Comparison of ENCODE assay signal across 23 cellular contexts in the genomic region with DNA sequence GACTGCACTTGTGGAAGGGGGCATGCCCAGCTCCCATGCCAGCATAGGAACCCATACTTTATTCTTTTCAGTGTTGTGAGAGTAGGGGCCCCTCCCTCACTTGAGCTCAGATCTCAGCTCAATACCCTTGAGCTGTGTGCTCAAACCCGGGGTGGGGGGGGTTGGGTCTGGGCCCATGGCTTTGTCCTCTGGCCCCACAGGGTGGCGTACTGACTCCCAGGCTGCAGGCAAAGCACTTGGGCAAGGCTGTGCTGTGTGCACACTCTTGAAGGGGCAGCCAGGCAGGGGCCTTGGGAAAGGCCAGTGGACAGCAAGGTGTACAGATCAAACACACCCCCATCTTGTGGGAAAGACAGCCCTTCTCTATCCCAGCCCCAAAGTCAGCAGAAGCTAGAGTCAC.
"Had no signal": no experiment of that assay in that cellular context is flagged by ENCODE, and none has a peak within 500 bp of the region (broad histone marks: within the 10 kb centered on the region; RNA-seq: fewer than 3 reads in every experiment).

No MANE protein-coding gene starts in this region.

- H3K9me3 ChIP-seq: colonic mucosa, lower lobe of right lung, neutrophil, psoas muscle, testis had no signal

- H3K36me3 ChIP-seq: colonic mucosa, heart left ventricle, left lung, lower lobe of right lung, neutrophil, sigmoid colon, tibial nerve had no signal

- DNase-seq: colonic mucosa; dermis blood vessel endothelial cell; erythroblast; foreskin keratinocyte; heart left ventricle; hippocampal formation; immature natural killer cell; lower lobe of right lung; mesenchymal stem cell; naive B cell; nephron progenitor cell; psoas muscle; retina; sigmoid colon; stimulated activated CD4-positive, alpha-beta T cell treated with anti-CD3 and anti-CD28 coated beads, Interleukin-2, amount 100 ng/mL, for 24 hours; stimulated activated CD4-positive, alpha-beta T cell treated with anti-CD3 and anti-CD28 coated beads, Interleukin-4, amount 100 ng/mL, for 4 hours; stimulated activated naive B cell treated with anti-CD40 and anti-IgM and Interleukin-4, amounts not matched to agents 10 μg/mL and 1 μg/mL and 100 μg/mL, for 72 hours; stimulated activated naive CD8-positive, alpha-beta T cell treated with anti-CD3 and anti-CD28 coated beads, Interleukin-15, amount 100 ng/mL, for 72 hours; testis had no signal

- ATAC-seq: foreskin keratinocyte; heart left ventricle; left lung; psoas muscle; stimulated activated naive B cell treated with anti-CD40 and anti-IgM and Interleukin-4, amounts not matched to agents 10 μg/mL and 1 μg/mL and 100 μg/mL, for 72 hours; stimulated activated naive CD8-positive, alpha-beta T cell treated with anti-CD3 and anti-CD28 coated beads, Interleukin-15, amount 100 ng/mL, for 72 hours had no signal

- H3K27ac ChIP-seq: colonic mucosa, foreskin keratinocyte, heart left ventricle, left lung, lower lobe of right lung, neutrophil, psoas muscle, sigmoid colon, skin epidermis, testis, tibial nerve had no signal

- H3K4me3 Mint-ChIP-seq: immature natural killer cell; naive B cell; nephron progenitor cell; stimulated activated naive B cell treated with anti-CD40 and anti-IgM and Interleukin-4, amounts not matched to agents 10 μg/mL and 1 μg/mL and 100 μg/mL, for 72 hours; stimulated activated naive CD8-positive, alpha-beta T cell treated with anti-CD3 and anti-CD28 coated beads, Interleukin-15, amount 100 ng/mL, for 72 hours had no signal

- H3K27ac Mint-ChIP-seq: immature natural killer cell; naive B cell; nephron progenitor cell; stimulated activated naive B cell treated with anti-CD40 and anti-IgM and Interleukin-4, amounts not matched to agents 10 μg/mL and 1 μg/mL and 100 μg/mL, for 72 hours; stimulated activated naive CD8-positive, alpha-beta T cell treated with anti-CD3 and anti-CD28 coated beads, Interleukin-15, amount 100 ng/mL, for 72 hours had no signal

- H3K27me3 ChIP-seq: colonic mucosa, left lung, sigmoid colon, testis, tibial nerve had no signal

- H3K4me1 Mint-ChIP-seq: immature natural killer cell; naive B cell; nephron progenitor cell; stimulated activated naive B cell treated with anti-CD40 and anti-IgM and Interleukin-4, amounts not matched to agents 10 μg/mL and 1 μg/mL and 100 μg/mL, for 72 hours; stimulated activated naive CD8-positive, alpha-beta T cell treated with anti-CD3 and anti-CD28 coated beads, Interleukin-15, amount 100 ng/mL, for 72 hours had no signal

- H3K4me1 ChIP-seq: colonic mucosa, foreskin keratinocyte, heart left ventricle, left lung, lower lobe of right lung, psoas muscle, sigmoid colon, testis, tibial nerve had no signal

- H3K36me3 Mint-ChIP-seq: immature natural killer cell; stimulated activated naive B cell treated with anti-CD40 and anti-IgM and Interleukin-4, amounts not matched to agents 10 μg/mL and 1 μg/mL and 100 μg/mL, for 72 hours had no signal

- H3K4me3 ChIP-seq: colonic mucosa, heart left ventricle, left lung, lower lobe of right lung, psoas muscle, sigmoid colon, skin epidermis, testis, tibial nerve had no signal
